In genomic region chr21:39595465-39595864, GRCh38 we compare ENCODE assay signal across 36 cellular contexts. TPM values are rescaled to one million over a fixed set of nuclear protein-coding genes. Genes with fewer than 3 reads are reported as not detected.
"Had no signal": no experiment of that assay in that cellular context is flagged by ENCODE, and none has a peak within 500 bp of the region (broad histone marks: within the 10 kb centered on the region; RNA-seq: fewer than 3 reads in every experiment).

No MANE protein-coding gene starts in this region.

- H3K36me3 ChIP-seq: MG63 had no signal

- H3K4me3 ChIP-seq: MG63 had no signal

- H3K9me3 ChIP-seq: MG63 had no signal

- DNase-seq: Karpas-422, Kasumi-1, MG63, MM.1S, MV-4-11, NCI-H1048, NCI-H1092, NCI-H1092 treated with DMSO at 0.1 percent for 48 hours, NCI-H1105, NCI-H1105 treated with DMSO at 0.1 percent for 48 hours, NCI-H1417, NCI-H1417 treated with DMSO at 0.1 percent for 48 hours, NCI-H1436, NCI-H1436 treated with DMSO at 0.1 percent for 48 hours, NCI-H146, NCI-H1694, NCI-H1694 treated with DMSO at 0.1 percent for 48 hours, NCI-H187, NCI-H187 treated with DMSO at 0.1 percent for 48 hours, NCI-H1930, NCI-H2029, NCI-H2029 treated with DMSO at 0.1 percent for 48 hours, NCI-H2081, NCI-H2081 treated with DMSO at 0.1 percent for 48 hours, NCI-H2107, NCI-H2171, NCI-H2171 treated with DMSO at 0.1 percent for 48 hours, NCI-H2227 treated with DMSO at 0.1 percent for 48 hours, NCI-H226, NCI-H345, NCI-H446, NCI-H446 treated with DMSO at 0.1 percent for 48 hours, NCI-H510A, NCI-H510A treated with DMSO at 0.1 percent for 48 hours had no signal

- H3K27me3 ChIP-seq: MG63 had no signal

RNA-seq across cellular contexts. Expression of gene B3GALT5, which starts 17.3 kb away (rescaled TPM):
- total RNA-seq: MCF 10A, NCI-H460 had no signal
